1 cellular context compared by ENCODE assay signal in the genomic region with DNA sequence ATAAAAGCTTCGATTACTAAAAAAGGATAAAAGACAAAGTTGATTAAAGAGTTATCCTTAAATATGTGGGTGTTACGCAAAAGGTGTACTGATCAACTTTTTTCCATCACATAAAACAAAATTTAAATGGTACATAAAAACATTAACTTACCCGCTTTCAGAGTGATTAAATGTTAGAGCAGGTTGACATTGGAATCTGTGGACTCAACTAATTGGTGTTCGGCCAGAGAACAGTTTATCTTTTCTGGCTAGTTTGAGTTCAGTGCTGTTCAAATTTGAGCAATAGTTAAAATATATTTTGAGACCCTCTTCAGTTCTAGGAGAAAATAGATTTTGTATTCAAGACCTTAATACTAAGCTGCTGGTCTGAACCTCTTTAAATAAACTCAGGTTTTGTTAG.
TF ChIP-seq lines count a peak whose summit lies in the region.

No MANE protein-coding gene starts in this region.

TF ChIP-seq in GM23338, 12 proteins besides CTCF, POLR2A, EP300 and RAD21 (continued from another document):
- TF ChIP-seq, protein P1, sequence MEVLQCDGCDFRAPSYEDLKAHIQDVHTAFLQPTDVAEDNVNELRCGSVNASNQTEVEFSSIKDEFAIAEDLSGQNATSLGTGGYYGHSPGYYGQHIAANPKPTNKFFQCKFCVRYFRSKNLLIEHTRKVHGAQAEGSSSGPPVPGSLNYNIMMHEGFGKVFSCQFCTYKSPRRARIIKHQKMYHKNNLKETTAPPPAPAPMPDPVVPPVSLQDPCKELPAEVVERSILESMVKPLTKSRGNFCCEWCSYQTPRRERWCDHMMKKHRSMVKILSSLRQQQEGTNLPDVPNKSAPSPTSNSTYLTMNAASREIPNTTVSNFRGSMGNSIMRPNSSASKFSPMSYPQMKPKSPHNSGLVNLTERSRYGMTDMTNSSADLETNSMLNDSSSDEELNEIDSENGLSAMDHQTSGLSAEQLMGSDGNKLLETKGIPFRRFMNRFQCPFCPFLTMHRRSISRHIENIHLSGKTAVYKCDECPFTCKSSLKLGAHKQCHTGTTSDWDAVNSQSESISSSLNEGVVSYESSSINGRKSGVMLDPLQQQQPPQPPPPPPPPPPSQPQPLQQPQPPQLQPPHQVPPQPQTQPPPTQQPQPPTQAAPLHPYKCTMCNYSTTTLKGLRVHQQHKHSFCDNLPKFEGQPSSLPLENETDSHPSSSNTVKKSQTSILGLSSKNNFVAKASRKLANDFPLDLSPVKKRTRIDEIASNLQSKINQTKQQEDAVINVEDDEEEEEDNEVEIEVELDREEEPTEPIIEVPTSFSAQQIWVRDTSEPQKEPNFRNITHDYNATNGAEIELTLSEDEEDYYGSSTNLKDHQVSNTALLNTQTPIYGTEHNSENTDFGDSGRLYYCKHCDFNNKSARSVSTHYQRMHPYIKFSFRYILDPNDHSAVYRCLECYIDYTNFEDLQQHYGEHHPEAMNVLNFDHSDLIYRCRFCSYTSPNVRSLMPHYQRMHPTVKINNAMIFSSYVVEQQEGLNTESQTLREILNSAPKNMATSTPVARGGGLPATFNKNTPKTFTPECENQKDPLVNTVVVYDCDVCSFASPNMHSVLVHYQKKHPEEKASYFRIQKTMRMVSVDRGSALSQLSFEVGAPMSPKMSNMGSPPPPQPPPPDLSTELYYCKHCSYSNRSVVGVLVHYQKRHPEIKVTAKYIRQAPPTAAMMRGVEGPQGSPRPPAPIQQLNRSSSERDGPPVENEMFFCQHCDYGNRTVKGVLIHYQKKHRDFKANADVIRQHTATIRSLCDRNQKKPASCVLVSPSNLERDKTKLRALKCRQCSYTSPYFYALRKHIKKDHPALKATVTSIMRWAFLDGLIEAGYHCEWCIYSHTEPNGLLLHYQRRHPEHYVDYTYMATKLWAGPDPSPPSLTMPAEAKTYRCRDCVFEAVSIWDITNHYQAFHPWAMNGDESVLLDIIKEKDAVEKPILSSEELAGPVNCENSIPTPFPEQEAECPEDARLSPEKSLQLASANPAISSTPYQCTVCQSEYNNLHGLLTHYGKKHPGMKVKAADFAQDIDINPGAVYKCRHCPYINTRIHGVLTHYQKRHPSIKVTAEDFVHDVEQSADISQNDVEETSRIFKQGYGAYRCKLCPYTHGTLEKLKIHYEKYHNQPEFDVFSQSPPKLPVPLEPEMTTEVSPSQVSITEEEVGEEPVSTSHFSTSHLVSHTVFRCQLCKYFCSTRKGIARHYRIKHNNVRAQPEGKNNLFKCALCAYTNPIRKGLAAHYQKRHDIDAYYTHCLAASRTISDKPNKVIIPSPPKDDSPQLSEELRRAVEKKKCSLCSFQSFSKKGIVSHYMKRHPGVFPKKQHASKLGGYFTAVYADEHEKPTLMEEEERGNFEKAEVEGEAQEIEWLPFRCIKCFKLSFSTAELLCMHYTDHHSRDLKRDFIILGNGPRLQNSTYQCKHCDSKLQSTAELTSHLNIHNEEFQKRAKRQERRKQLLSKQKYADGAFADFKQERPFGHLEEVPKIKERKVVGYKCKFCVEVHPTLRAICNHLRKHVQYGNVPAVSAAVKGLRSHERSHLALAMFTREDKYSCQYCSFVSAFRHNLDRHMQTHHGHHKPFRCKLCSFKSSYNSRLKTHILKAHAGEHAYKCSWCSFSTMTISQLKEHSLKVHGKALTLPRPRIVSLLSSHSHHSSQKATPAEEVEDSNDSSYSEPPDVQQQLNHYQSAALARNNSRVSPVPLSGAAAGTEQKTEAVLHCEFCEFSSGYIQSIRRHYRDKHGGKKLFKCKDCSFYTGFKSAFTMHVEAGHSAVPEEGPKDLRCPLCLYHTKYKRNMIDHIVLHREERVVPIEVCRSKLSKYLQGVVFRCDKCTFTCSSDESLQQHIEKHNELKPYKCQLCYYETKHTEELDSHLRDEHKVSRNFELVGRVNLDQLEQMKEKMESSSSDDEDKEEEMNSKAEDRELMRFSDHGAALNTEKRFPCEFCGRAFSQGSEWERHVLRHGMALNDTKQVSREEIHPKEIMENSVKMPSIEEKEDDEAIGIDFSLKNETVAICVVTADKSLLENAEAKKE (CRISPR knock-in tag; IDR thresholded peaks at IDR 0.05), result no peak
